8 cellular contexts compared by ENCODE assay signal in the genomic region with DNA sequence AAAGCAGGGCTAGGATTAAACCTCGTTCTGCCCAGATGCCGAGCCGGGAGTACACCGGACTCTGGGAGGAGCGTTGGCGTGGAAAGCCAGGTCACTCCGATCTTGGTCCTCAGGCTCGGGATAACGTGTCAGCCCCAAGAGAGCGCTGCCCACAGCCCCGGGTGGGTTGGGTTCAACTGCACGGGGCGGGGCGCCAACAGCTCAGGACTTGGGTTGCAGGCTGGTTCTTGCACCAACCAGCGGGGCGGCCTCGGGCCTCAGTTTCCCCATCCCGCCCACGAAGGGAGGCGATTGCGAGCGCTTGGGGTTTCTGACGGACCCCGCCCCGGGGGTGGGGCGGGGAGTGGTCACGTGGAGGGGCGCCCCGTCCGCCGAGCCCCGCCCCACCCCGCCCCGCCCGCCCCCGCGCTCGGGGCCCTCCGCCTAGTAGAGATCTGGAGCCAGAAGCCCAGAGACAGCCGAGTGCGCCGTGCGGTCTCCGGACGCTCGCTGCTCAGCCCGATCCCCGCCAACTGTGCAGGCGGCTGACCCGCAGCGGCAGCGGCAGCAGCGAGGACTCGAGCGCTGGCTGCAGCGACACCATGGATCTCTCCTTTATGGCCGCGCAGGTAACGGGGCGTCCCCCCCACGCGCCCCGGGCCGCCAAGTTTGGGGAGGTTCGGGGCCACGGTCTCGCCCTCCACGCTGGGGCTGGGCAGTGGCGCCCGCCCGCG. TPM values are rescaled to one million over a fixed set of nuclear protein-coding genes. Genes with fewer than 3 reads are reported as not detected.
DNase-seq lines count a peak whose midpoint lies in the region; ATAC-seq and TF ChIP-seq lines count a peak whose summit lies in the region.

A gene (plus strand): TSS at position 443 of the 713 bp plus-strand sequence. CDS start 139 bp downstream, at position 582.

- POLR2A ChIA-PET in GM10248 (lab: Yijun Ruan, JAX): no interaction called here

- H3K27ac Mint-ChIP-seq in memory B cell: no peak within 1 kb of the TSS

- peak within 1 kb of the TSS; percentile 58 for H3K4me3 ChIP-seq in ectodermal cell (ENCODE audit: insufficient read depth, low read depth, low read length)

- CTCF ChIA-PET in GM10248 (lab: Yijun Ruan, JAX): interaction anchor here (2.1 kb wide), 1 partner anchor 10 kb away, joined by 5 read pairs; no protein-coding TSS in a partner anchor

- no peaks in the 10 kb centered on the region for H3K36me3 Mint-ChIP-seq in memory B cell

- peak; percentile 47 for ATAC-seq in memory B cell (ENCODE audit: low read depth)
- ATAC-seq in HG02623 (IDR thresholded peaks at IDR 0.05; ENCODE audit: unreplicated experiment): no peak
- ATAC-seq in GM19023 (IDR thresholded peaks at IDR 0.05; ENCODE audit: unreplicated experiment): no peak

- no peaks in the 10 kb centered on the region for H3K9me3 ChIP-seq in ectodermal cell (ENCODE audit: control insufficient read depth, low read length)

- no peak for TF ChIP-seq CTCF in GM10248 (IDR thresholded peaks at IDR 0.05; ENCODE audit: control extremely low read depth, extremely low read depth, low read depth, missing control alignments)

- DNase-seq in GM10248 (ENCODE audit: extremely low spot score) (peak; percentile 76), M059J (ENCODE audit: low read depth) (peak; percentile 15), memory B cell (ENCODE audit: low spot score in 2 of 2) (no peak)
- peak; percentile 72 to 74 for DNase-seq in activated CD4-positive, alpha-beta T cell treated with anti-CD3 and anti-CD28 coated beads, Interleukin-2, amount 50 U/mL, for 48 hours
- DNase-seq in stimulated activated CD4-positive, alpha-beta T cell treated with anti-CD3 and anti-CD28 coated beads, TNF-alpha, amount 100 ng/mL, for 48 hours (ENCODE audit: low read depth in 3 of 3): peak; percentile 34 to 67 (median 39)

- H3K36me3 ChIP-seq in ectodermal cell (ENCODE audit: control insufficient read depth, insufficient read depth, low read length): no peaks in the 10 kb centered on the region

- H3K27me3 Mint-ChIP-seq in memory B cell: peaks cover 33% of the 10 kb centered on the region

- H3K4me1 ChIP-seq in ectodermal cell (ENCODE audit: control insufficient read depth, insufficient read depth, low read length): no peaks in the 10 kb centered on the region

- peaks cover 7% of the 10 kb centered on the region for H3K4me1 Mint-ChIP-seq in memory B cell

- peak within 1 kb of the TSS; percentile 20 for H3K27ac ChIP-seq in ectodermal cell (ENCODE audit: insufficient read depth, low read depth, low read length, poor library complexity, severe bottlenecking)

- 1% methylated on average over 72 of the region's 72 CpGs for WGBS in ectodermal cell, 2 experiments

- H3K27me3 ChIP-seq in ectodermal cell (ENCODE audit: control insufficient read depth, insufficient read depth, low read length, poor library complexity, severe bottlenecking): peaks cover 33% of the 10 kb centered on the region

- peak within 1 kb of the TSS; percentile 70 for H3K4me3 Mint-ChIP-seq in memory B cell

- peaks cover 9% of the 10 kb centered on the region for H3K9me3 Mint-ChIP-seq in memory B cell

RNA-seq across cellular contexts. Expression of the gene that starts here (rescaled TPM):
- total RNA-seq in M059J (2014; rRNA removed; shearing (Covaris generic)): 0.34 and 2.0 TPM in 2 replicates
- polyA plus RNA-seq in ectodermal cell (2013, experiment 1 of 4): 21.7 TPM
- polyA plus RNA-seq in ectodermal cell (2013, experiment 2 of 4): 18.8 TPM
- polyA plus RNA-seq in ectodermal cell (2013, experiment 3 of 4): 17.0 TPM
- 19.4 TPM for polyA plus RNA-seq in ectodermal cell (2013, experiment 4 of 4)

Comparison
In these comparisons a context has a peak if more than half of its experiments do, and no peak if none do; other contexts are left out.
1. DNase-seq: peak in GM10248 (single experiment), M059J (single experiment), activated CD4-positive, alpha-beta T cell treated with anti-CD3 and anti-CD28 coated beads, Interleukin-2, amount 50 U/mL, for 48 hours (2 of 2) and stimulated activated CD4-positive, alpha-beta T cell treated with anti-CD3 and anti-CD28 coated beads, TNF-alpha, amount 100 ng/mL, for 48 hours (3 of 3); none in memory B cell (0 of 2).